16 cellular contexts compared by ENCODE assay signal in the genomic region with DNA sequence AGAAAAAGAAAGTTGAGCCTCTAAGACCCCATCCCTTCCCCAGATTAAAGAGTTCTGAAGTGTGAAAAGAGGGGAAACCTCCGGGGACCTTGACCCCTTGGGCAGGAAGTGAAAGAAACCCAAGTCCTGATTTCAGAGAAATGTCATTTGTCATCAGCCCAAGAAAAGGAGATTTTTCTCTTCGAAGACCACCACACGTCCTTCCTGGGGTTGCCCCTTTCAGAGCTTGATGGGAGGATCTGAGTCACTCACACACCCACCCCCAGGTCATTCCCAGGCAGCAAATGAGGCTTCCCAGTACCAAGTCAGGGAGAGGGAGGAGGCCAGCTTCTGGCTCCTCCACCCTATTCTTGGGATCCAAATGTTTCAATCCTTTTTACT. TPM values are rescaled to one million over a fixed set of nuclear protein-coding genes. Genes with fewer than 3 reads are reported as not detected.
DNase-seq lines count a peak whose midpoint lies in the region; ATAC-seq, FAIRE-seq and TF ChIP-seq lines count a peak whose summit lies in the region.
"Had no signal": no experiment of that assay in that cellular context is flagged by ENCODE, and none has a peak within 500 bp of the region (broad histone marks: within the 10 kb centered on the region; RNA-seq: fewer than 3 reads in every experiment).

No MANE protein-coding gene starts in this region.

- intact Hi-C loops in GM12878 (cut with micrococcal nuclease; ENCODE audit: unreplicated experiment), result loop anchor here (5.0 kb wide), 1 partner anchor 190 kb away; a partner anchor contains a TSS
- intact Hi-C loops in colonic mucosa (cut with DNase I), result loop anchor here (5.0 kb wide), 1 partner anchor 165 kb away; a partner anchor contains a TSS
- intact Hi-C loops in breast epithelium (cut with DNase I; ENCODE audit: low total_unique reads), result no loop called here

- H2AFZ ChIP-seq in GM12878 (ENCODE audit: control insufficient read depth, low read depth, low read length), result peak overlapping the region; percentile 8

- H3K4me3 Mint-ChIP-seq in activated CD4-positive, alpha-beta memory T cell treated with anti-CD3 and anti-CD28 coated beads, Interleukin-2, amount 10 ng/mL, durations not matched to agents 7 days and 5 days, result peak overlapping the region; percentile 92
- peak overlapping the region; percentile 99 for H3K4me3 Mint-ChIP-seq in stimulated activated effector memory CD8-positive, alpha-beta T cell treated with anti-CD3 and anti-CD28 coated beads, Interleukin-12 subunit alpha, Interleukin-12 subunit beta, amount 100 ng/mL, for 72 hours

- peaks cover 33% of the 10 kb centered on the region for H3K36me3 Mint-ChIP-seq in activated CD4-positive, alpha-beta memory T cell treated with anti-CD3 and anti-CD28 coated beads, Interleukin-2, amount 10 ng/mL, durations not matched to agents 7 days and 5 days (ENCODE audit: low read depth)
- H3K36me3 Mint-ChIP-seq in stimulated activated effector memory CD8-positive, alpha-beta T cell treated with anti-CD3 and anti-CD28 coated beads, Interleukin-12 subunit alpha, Interleukin-12 subunit beta, amount 100 ng/mL, for 72 hours, result peaks cover 73% of the 10 kb centered on the region

- RAD21 ChIA-PET in GM12878 (lab: Charles Lee; ENCODE audit: unreplicated experiment), result interaction anchor here (0.5 to 6.3 kb wide), 8 partner anchors 13 to 217 kb away, joined by 3 to 430 read pairs (median 6); a partner anchor contains a TSS

- peak; percentile 81 for DNase-seq in activated effector memory CD4-positive, alpha-beta T cell treated with anti-CD3 and anti-CD28 coated beads, Interleukin-2, amount 50 U/mL, for 16 hours
- DNase-seq in activated effector memory CD4-positive, alpha-beta T cell treated with Interleukin-2 at 50 U/mL for 16 hours, result no peak
- DNase-seq in activated CD4-positive, alpha-beta memory T cell treated with anti-CD3 and anti-CD28 coated beads, Interleukin-2, amount 10 ng/mL, durations not matched to agents 7 days and 5 days, result peak; percentile 58
- DNase-seq in GM12878 (ENCODE audit: low read depth, low spot score) (no peak), colonic mucosa (no peak), breast epithelium (ENCODE audit: low spot score in 2 of 2) (no peak), AG20443 (ENCODE audit: low spot score) (no peak)
- peak; percentile 55 to 88 for DNase-seq in stimulated activated effector memory CD8-positive, alpha-beta T cell treated with anti-CD3 and anti-CD28 coated beads, Interleukin-12 subunit alpha, Interleukin-12 subunit beta, amount 100 ng/mL, for 72 hours (ENCODE audit: low spot score in 2 of 2)
- DNase-seq: DMS79, sigmoid colon had no signal

- POLR2A ChIA-PET in activated CD4-positive, alpha-beta memory T cell treated with anti-CD3 and anti-CD28 coated beads, Interleukin-2, amount 10 ng/mL, durations not matched to agents 7 days and 5 days (lab: Charles Lee), result interaction anchor here (0.7 to 6.8 kb wide), 18 partner anchors 9 to 218 kb away, joined by 3 to 160 read pairs (median 5); a partner anchor contains a TSS
- POLR2A ChIA-PET in GM12878 (lab: Charles Lee), result interaction anchor here (0.6 to 12.1 kb wide), 10 partner anchors 13 to 244 kb away, joined by 3 to 516 read pairs (median 4); a partner anchor contains a TSS

- TF ChIP-seq POLR2A in GM12878 (IDR thresholded peaks at IDR 0.05; ENCODE audit: low read depth, low read length) (no peak), breast epithelium (IDR thresholded peaks at IDR 0.05) (no peak)

- TF ChIP-seq EP300 in GM12878 (IDR thresholded peaks at IDR 0.05; ENCODE audit: borderline replicate concordance in 1 of 2, control insufficient read depth in 1 of 2, low read depth in 2 of 2, low read length in 2 of 2), result no peak

- in situ Hi-C loops in GM12878 (cut with MboI), result no loop called here

- H3K9me3 ChIP-seq in GM12878 (replicated peaks; ENCODE audit: control insufficient read depth, insufficient read depth, low read length) (no peaks in the 10 kb centered on the region), colonic mucosa (no peaks in the 10 kb centered on the region), breast epithelium (no peaks in the 10 kb centered on the region)
- H3K9me3 ChIP-seq: neutrophil, sigmoid colon had no signal

- no peak; the same call in 1 of the 3 replicates for ATAC-seq in GM12878
- ATAC-seq in stimulated activated effector memory CD8-positive, alpha-beta T cell treated with anti-CD3 and anti-CD28 coated beads, Interleukin-12 subunit alpha, Interleukin-12 subunit beta, amount 100 ng/mL, for 72 hours, result peak; percentile 1

- peaks cover 43% of the 10 kb centered on the region for H3K4me1 ChIP-seq in GM12878 (ENCODE audit: control insufficient read depth, insufficient read depth, low read length)
- peaks cover 9% of the 10 kb centered on the region for H3K4me1 ChIP-seq in colonic mucosa
- H3K4me1 ChIP-seq in breast epithelium, result peaks cover 8% of the 10 kb centered on the region in 2 donors

- no peak for FAIRE-seq in GM12878 (lab: Jason Lieb, UNC)
- FAIRE-seq: astrocyte had no signal

- H3K27ac ChIP-seq in GM12878 (ENCODE audit: control insufficient read depth, insufficient read depth), result peak overlapping the region; percentile 95
- no peak overlapping the region for H3K27ac ChIP-seq in colonic mucosa
- H3K27ac ChIP-seq in breast epithelium, result no peak overlapping the region
- H3K27ac ChIP-seq: neutrophil, sigmoid colon, SK-N-MC had no signal

- no peaks in the 10 kb centered on the region for H3K9me3 Mint-ChIP-seq in activated CD4-positive, alpha-beta memory T cell treated with anti-CD3 and anti-CD28 coated beads, Interleukin-2, amount 10 ng/mL, durations not matched to agents 7 days and 5 days
- H3K9me3 Mint-ChIP-seq in stimulated activated effector memory CD8-positive, alpha-beta T cell treated with anti-CD3 and anti-CD28 coated beads, Interleukin-12 subunit alpha, Interleukin-12 subunit beta, amount 100 ng/mL, for 72 hours, result no peaks in the 10 kb centered on the region

- SMC1A ChIA-PET in GM12878 (lab: Charles Lee; ENCODE audit: uncharacterized antibody, unreplicated experiment), result interaction anchor here (0.7 to 6.3 kb wide), 6 partner anchors 14 to 217 kb away, joined by 4 to 375 read pairs (median 5); a partner anchor contains a TSS

- CTCF ChIA-PET in activated CD4-positive, alpha-beta memory T cell treated with anti-CD3 and anti-CD28 coated beads, Interleukin-2, amount 10 ng/mL, durations not matched to agents 7 days and 5 days (lab: Charles Lee), result interaction anchor here (1.2 to 10.3 kb wide), 7 partner anchors 10 to 219 kb away, joined by 3 to 131 read pairs (median 8); a partner anchor contains a TSS
- CTCF ChIA-PET in GM12878 (lab: Yijun Ruan, JAX), result interaction anchor here (2.2 to 7.3 kb wide), 5 partner anchors 11 to 196 kb away, joined by 5 to 271 read pairs (median 16); a partner anchor contains a TSS

- H3K27me3 ChIP-seq in GM12878 (replicated peaks in 1 of 2; ENCODE audit: control insufficient read depth in 2 of 2, insufficient read depth in 2 of 2, low read length in 1 of 2) (no peaks in the 10 kb centered on the region), colonic mucosa (no peaks in the 10 kb centered on the region), breast epithelium (no peaks in the 10 kb centered on the region)
- H3K27me3 ChIP-seq: sigmoid colon had no signal

- H3K9ac ChIP-seq in GM12878 (ENCODE audit: control insufficient read depth, insufficient read depth, low read length), result peak overlapping the region; percentile 57
- H3K9ac ChIP-seq in colonic mucosa (ENCODE audit: low read depth in 2 of 2, low read length in 2 of 2), result no peak overlapping the region

- H3K4me3 ChIP-seq in GM12878 (peak overlapping the region; percentile 82), colonic mucosa (no peak overlapping the region), breast epithelium (no peak overlapping the region)
- H3K4me3 ChIP-seq: sigmoid colon, SK-N-MC had no signal

- peaks cover 69% of the 10 kb centered on the region for H3K4me1 Mint-ChIP-seq in activated CD4-positive, alpha-beta memory T cell treated with anti-CD3 and anti-CD28 coated beads, Interleukin-2, amount 10 ng/mL, durations not matched to agents 7 days and 5 days
- H3K4me1 Mint-ChIP-seq in stimulated activated effector memory CD8-positive, alpha-beta T cell treated with anti-CD3 and anti-CD28 coated beads, Interleukin-12 subunit alpha, Interleukin-12 subunit beta, amount 100 ng/mL, for 72 hours, result peaks cover 56% of the 10 kb centered on the region

- WGBS in GM12878 (ENCODE audit: insufficient coverage, insufficient replicate concordance, low lambda C conversion rate, missing lambda C conversion rate), result 3% methylated on average over 3 of the region's 3 CpGs

- peak overlapping the region; percentile 99 for H3K27ac Mint-ChIP-seq in activated CD4-positive, alpha-beta memory T cell treated with anti-CD3 and anti-CD28 coated beads, Interleukin-2, amount 10 ng/mL, durations not matched to agents 7 days and 5 days
- peak overlapping the region; percentile 99 for H3K27ac Mint-ChIP-seq in stimulated activated effector memory CD8-positive, alpha-beta T cell treated with anti-CD3 and anti-CD28 coated beads, Interleukin-12 subunit alpha, Interleukin-12 subunit beta, amount 100 ng/mL, for 72 hours

- no peaks in the 10 kb centered on the region; a peak in 1 of 4 replicates for H3K36me3 ChIP-seq in GM12878 (ENCODE audit: control insufficient read depth in 2 of 2, insufficient read depth in 2 of 2, low read length in 1 of 2)
- no peaks in the 10 kb centered on the region for H3K36me3 ChIP-seq in colonic mucosa
- H3K36me3 ChIP-seq in breast epithelium, result no peaks in the 10 kb centered on the region
- H3K36me3 ChIP-seq: neutrophil, sigmoid colon had no signal

- TF ChIP-seq CTCF in GM12878 (IDR thresholded peaks at IDR 0.05 in 2 of 3, conservative IDR thresholded peaks at IDR 0.05 in 1 of 3; ENCODE audit: control insufficient read depth in 2 of 3, extremely low read depth in 1 of 3, insufficient read depth in 1 of 3, low read depth in 3 of 3, low read length in 3 of 3), result no peak
- TF ChIP-seq CTCF in colonic mucosa (IDR thresholded peaks at IDR 0.05), result no peak
- no peak for TF ChIP-seq CTCF in breast epithelium (IDR thresholded peaks at IDR 0.05)

- no peaks in the 10 kb centered on the region for H3K27me3 Mint-ChIP-seq in activated CD4-positive, alpha-beta memory T cell treated with anti-CD3 and anti-CD28 coated beads, Interleukin-2, amount 10 ng/mL, durations not matched to agents 7 days and 5 days

- H4K20me1 ChIP-seq in GM12878 (ENCODE audit: control insufficient read depth, insufficient read depth), result no peaks in the 10 kb centered on the region

- peaks cover 49% of the 10 kb centered on the region for H3K79me2 ChIP-seq in GM12878 (ENCODE audit: control insufficient read depth, insufficient read depth, low read length)

- TF ChIP-seq RAD21 in GM12878 (IDR thresholded peaks at IDR 0.05; ENCODE audit: insufficient read depth, low read depth, low read length), result no peak

- BruUV-seq in GM12878 (replicated peaks; lab: Mats Ljungman, UMichigan), result TSS peak; percentile 78

- peak overlapping the region; percentile 99 for H3K4me2 ChIP-seq in GM12878 (ENCODE audit: control insufficient read depth, insufficient read depth)

RNA-seq across cellular contexts. Expression of a gene that starts 5.3 kb away (rescaled TPM):
- total RNA-seq in activated CD4-positive, alpha-beta memory T cell treated with anti-CD3 and anti-CD28 coated beads, Interleukin-2, amount 10 ng/mL, durations not matched to agents 7 days and 5 days, result 10 to 100 TPM; 57.3 to 57.5 TPM
- 27.0 and 31.3 TPM in 2 replicates for total RNA-seq in GM12878 (2013; cell fraction: nucleolus; rRNA removed)
- total RNA-seq in GM12878 (2014; rRNA removed), result 5.3 and 7.8 TPM in 2 replicates
- 3.8 and 3.9 TPM in 2 replicates for total RNA-seq in GM12878 (2014; rRNA removed; fragmentation: Illumina TruSeq; extraction: Trizol)
- 35.3 and 35.6 TPM in 2 replicates for total RNA-seq in GM12878 (2021)
- 15.0 TPM for polyA plus RNA-seq in GM12878 (2011; ENCODE audit: low read depth)
- 6.8 and 14.9 TPM in 2 replicates for polyA plus RNA-seq in GM12878 (2011; rRNA removed)
- 19.6 and 23.0 TPM in 2 replicates for polyA plus RNA-seq in GM12878 (2011; cell fraction: cytosol; rRNA removed)
- 112 and 185 TPM in 2 replicates for polyA plus RNA-seq in GM12878 (2011; cell fraction: nucleus; rRNA removed)
- 29.0 and 37.1 TPM in 2 replicates for polyA plus RNA-seq in GM12878 (2012)
- polyA plus RNA-seq in GM12878 (2014; fragmentation: Illumina TruSeq; extraction: Trizol), result 7.6 and 14.7 TPM in 2 replicates
- polyA plus RNA-seq in GM12878 (2014; fragmentation: Nextera tagmentation; extraction: Ambion mirVana), result under 1 TPM; 0.71 to 0.91 TPM
- polyA plus RNA-seq in GM12878 (2014; rRNA removed), result 21.9 and 23.0 TPM in 2 replicates
- polyA plus RNA-seq in GM12878 (2016; fragmentation: Nextera tagmentation; extraction: Ambion mirVana), result 1 to 10 TPM; 4.0 to 4.1 TPM
- polyA minus RNA-seq in GM12878 (2011; rRNA and poly(A)+ RNA removed), result 8.0 and 8.4 TPM in 2 replicates
- 6.1 and 10.9 TPM in 2 replicates for polyA minus RNA-seq in GM12878 (2011; cell fraction: cytosol; rRNA and poly(A)+ RNA removed)
- 10.0 and 17.1 TPM in 2 replicates for polyA minus RNA-seq in GM12878 (2011; cell fraction: nucleus; rRNA and poly(A)+ RNA removed)
- 10 to 100 TPM; 32.1 to 46.9 TPM for total RNA-seq in colonic mucosa
- total RNA-seq in breast epithelium, result 10 to 100 TPM; 14.2 to 16.2 (median 16.1) TPM

RNA-seq across cellular contexts. Expression of a gene that starts 8.2 kb away (rescaled TPM):
- 10 to 100 TPM; 94.8 to 96.2 TPM for total RNA-seq in activated CD4-positive, alpha-beta memory T cell treated with anti-CD3 and anti-CD28 coated beads, Interleukin-2, amount 10 ng/mL, durations not matched to agents 7 days and 5 days
- total RNA-seq in GM12878 (2013; cell fraction: nucleolus; rRNA removed), result 41.3 and 46.9 TPM in 2 replicates
- total RNA-seq in GM12878 (2014; rRNA removed) (11.0 and 13.9 TPM in 2 replicates), GM12878 (2014; rRNA removed; fragmentation: Illumina TruSeq; extraction: Trizol) (11.0 and 11.4 TPM in 2 replicates), GM12878 (2021) (45.6 and 46.7 TPM in 2 replicates), colonic mucosa (under 1 TPM in 1 of 2 donors, not detected in 1; 0.32 TPM), breast epithelium (under 1 TPM in 1 of 3 donors, not detected in 2; 0.33 TPM)
- 7.2 TPM for polyA plus RNA-seq in GM12878 (2011; ENCODE audit: low read depth)
- polyA plus RNA-seq in GM12878 (2011; rRNA removed) (10.2 and 18.2 TPM in 2 replicates), GM12878 (2014; fragmentation: Illumina TruSeq; extraction: Trizol) (6.2 and 13.2 TPM in 2 replicates), GM12878 (2014; fragmentation: Nextera tagmentation; extraction: Ambion mirVana) (1 to 10 TPM; 1.0 to 3.6 TPM), GM12878 (2014; rRNA removed) (34.7 and 36.7 TPM in 2 replicates), GM12878 (2016; fragmentation: Nextera tagmentation; extraction: Ambion mirVana) (10 to 100 TPM; 32.4 to 36.4 TPM)
- polyA plus RNA-seq in GM12878 (2011; cell fraction: cytosol; rRNA removed), result 15.1 and 26.3 TPM in 2 replicates
- 78.5 and 107 TPM in 2 replicates for polyA plus RNA-seq in GM12878 (2011; cell fraction: nucleus; rRNA removed)
- polyA plus RNA-seq in GM12878 (2012), result 22.0 and 36.4 TPM in 2 replicates
- polyA minus RNA-seq in GM12878 (2011; rRNA and poly(A)+ RNA removed), result 6.7 and 12.7 TPM in 2 replicates
- 8.8 and 10.2 TPM in 2 replicates for polyA minus RNA-seq in GM12878 (2011; cell fraction: cytosol; rRNA and poly(A)+ RNA removed)
- 17.0 and 21.9 TPM in 2 replicates for polyA minus RNA-seq in GM12878 (2011; cell fraction: nucleus; rRNA and poly(A)+ RNA removed)
- total RNA-seq: astrocyte, dermis microvascular lymphatic vessel endothelial cell, liver, sigmoid colon, urinary bladder had no signal

RNA-seq across cellular contexts. Expression of a gene that starts 29.7 kb away (rescaled TPM):
- total RNA-seq in activated CD4-positive, alpha-beta memory T cell treated with anti-CD3 and anti-CD28 coated beads, Interleukin-2, amount 10 ng/mL, durations not matched to agents 7 days and 5 days, result 10 to 100 TPM; 78.9 to 90.5 TPM
- total RNA-seq in GM12878 (2013; cell fraction: nucleolus; rRNA removed), result 16.2 and 19.9 TPM in 2 replicates
- total RNA-seq in GM12878 (2014; rRNA removed), result 27.2 and 28.7 TPM in 2 replicates
- total RNA-seq in GM12878 (2014; rRNA removed; fragmentation: Illumina TruSeq; extraction: Trizol), result 8.3 and 9.1 TPM in 2 replicates
- 35.3 and 41.7 TPM in 2 replicates for total RNA-seq in GM12878 (2021)
- 11.1 TPM for polyA plus RNA-seq in GM12878 (2011; ENCODE audit: low read depth)
- 10.1 and 22.4 TPM in 2 replicates for polyA plus RNA-seq in GM12878 (2011; rRNA removed)
- polyA plus RNA-seq in GM12878 (2011; cell fraction: cytosol; rRNA removed), result 46.7 and 55.5 TPM in 2 replicates
- 75.6 and 89.2 TPM in 2 replicates for polyA plus RNA-seq in GM12878 (2011; cell fraction: nucleus; rRNA removed)
- 30.0 and 41.7 TPM in 2 replicates for polyA plus RNA-seq in GM12878 (2012)
- 5.9 and 8.7 TPM in 2 replicates for polyA plus RNA-seq in GM12878 (2014; fragmentation: Illumina TruSeq; extraction: Trizol)
- polyA plus RNA-seq in GM12878 (2014; fragmentation: Nextera tagmentation; extraction: Ambion mirVana), result 10 to 100 TPM in 1 of 2 experiments, 1 to 10 TPM in 1; 2.5 to 11.9 TPM
- polyA plus RNA-seq in GM12878 (2014; rRNA removed), result 39.9 and 47.9 TPM in 2 replicates
- 10 to 100 TPM; 36.4 to 36.8 TPM for polyA plus RNA-seq in GM12878 (2016; fragmentation: Nextera tagmentation; extraction: Ambion mirVana)
- polyA minus RNA-seq in GM12878 (2011; rRNA and poly(A)+ RNA removed), result 7.2 and 17.9 TPM in 2 replicates
- polyA minus RNA-seq in GM12878 (2011; cell fraction: cytosol; rRNA and poly(A)+ RNA removed), result 9.4 and 12.4 TPM in 2 replicates
- 11.1 and 12.0 TPM in 2 replicates for polyA minus RNA-seq in GM12878 (2011; cell fraction: nucleus; rRNA and poly(A)+ RNA removed)
- total RNA-seq in colonic mucosa, result 1 to 10 TPM; 5.4 to 6.9 TPM
- 10 to 100 TPM in 2 of 3 donors, 1 to 10 TPM in 1; 8.8 to 16.1 (median 14.1) TPM for total RNA-seq in breast epithelium

RNA-seq across cellular contexts. Expression of a gene that starts 32.7 kb away (rescaled TPM):
- total RNA-seq in activated CD4-positive, alpha-beta memory T cell treated with anti-CD3 and anti-CD28 coated beads, Interleukin-2, amount 10 ng/mL, durations not matched to agents 7 days and 5 days, result 10 to 100 TPM; 35.5 to 36.2 TPM
- 13.8 and 17.3 TPM in 2 replicates for total RNA-seq in GM12878 (2013; cell fraction: nucleolus; rRNA removed)
- total RNA-seq in GM12878 (2014; rRNA removed) (9.4 and 14.0 TPM in 2 replicates), GM12878 (2014; rRNA removed; fragmentation: Illumina TruSeq; extraction: Trizol) (7.9 and 9.3 TPM in 2 replicates), GM12878 (2021) (13.0 and 16.4 TPM in 2 replicates), colonic mucosa (10 to 100 TPM; 14.9 to 18.7 TPM), breast epithelium (10 to 100 TPM; 15.7 to 37.5 (median 19.5) TPM)
- 14.2 TPM for polyA plus RNA-seq in GM12878 (2011; ENCODE audit: low read depth)
- polyA plus RNA-seq in GM12878 (2011; rRNA removed) (11.8 and 16.2 TPM in 2 replicates), GM12878 (2014; fragmentation: Illumina TruSeq; extraction: Trizol) (9.6 and 13.4 TPM in 2 replicates), GM12878 (2014; fragmentation: Nextera tagmentation; extraction: Ambion mirVana) (10 to 100 TPM in 1 of 2 experiments, 1 to 10 TPM in 1; 9.6 to 13.7 TPM), GM12878 (2014; rRNA removed) (21.6 and 22.1 TPM in 2 replicates), GM12878 (2016; fragmentation: Nextera tagmentation; extraction: Ambion mirVana) (10 to 100 TPM; 17.1 to 17.4 TPM)
- polyA plus RNA-seq in GM12878 (2011; cell fraction: cytosol; rRNA removed), result 20.8 and 27.3 TPM in 2 replicates
- 93.8 and 102 TPM in 2 replicates for polyA plus RNA-seq in GM12878 (2011; cell fraction: nucleus; rRNA removed)
- polyA plus RNA-seq in GM12878 (2012), result 18.6 and 26.0 TPM in 2 replicates
- polyA minus RNA-seq in GM12878 (2011; rRNA and poly(A)+ RNA removed), result 12.8 and 16.6 TPM in 2 replicates
- polyA minus RNA-seq in GM12878 (2011; cell fraction: cytosol; rRNA and poly(A)+ RNA removed), result 8.8 and 10.0 TPM in 2 replicates
- polyA minus RNA-seq in GM12878 (2011; cell fraction: nucleus; rRNA and poly(A)+ RNA removed), result 14.4 and 23.5 TPM in 2 replicates

RNA-seq across cellular contexts. Expression of a gene that starts 32.9 kb away (rescaled TPM):
- total RNA-seq in activated CD4-positive, alpha-beta memory T cell treated with anti-CD3 and anti-CD28 coated beads, Interleukin-2, amount 10 ng/mL, durations not matched to agents 7 days and 5 days, result 10 to 100 TPM; 48.1 to 51.3 TPM
- 2.8 and 4.2 TPM in 2 replicates for total RNA-seq in GM12878 (2013; cell fraction: nucleolus; rRNA removed)
- total RNA-seq in GM12878 (2014; rRNA removed) (37.8 and 39.4 TPM in 2 replicates), GM12878 (2014; rRNA removed; fragmentation: Illumina TruSeq; extraction: Trizol) (34.3 and 34.7 TPM in 2 replicates), GM12878 (2021) (35.6 and 42.9 TPM in 2 replicates), colonic mucosa (10 to 100 TPM; 73.8 to 87.4 TPM), breast epithelium (10 to 100 TPM; 37.4 to 54.1 (median 54.0) TPM)
- polyA plus RNA-seq in GM12878 (2011; ENCODE audit: low read depth), result 6.0 TPM
- polyA plus RNA-seq in GM12878 (2011; rRNA removed) (10.5 and 14.4 TPM in 2 replicates), GM12878 (2014; fragmentation: Illumina TruSeq; extraction: Trizol) (29.9 and 35.1 TPM in 2 replicates), GM12878 (2014; fragmentation: Nextera tagmentation; extraction: Ambion mirVana) (100 to 1,000 TPM; 143 to 178 TPM), GM12878 (2014; rRNA removed) (32.3 and 44.0 TPM in 2 replicates), GM12878 (2016; fragmentation: Nextera tagmentation; extraction: Ambion mirVana) (10 to 100 TPM; 62.6 to 66.7 TPM)
- polyA plus RNA-seq in GM12878 (2011; cell fraction: cytosol; rRNA removed), result 23.6 and 28.8 TPM in 2 replicates
- polyA plus RNA-seq in GM12878 (2011; cell fraction: nucleus; rRNA removed), result 14.0 and 17.6 TPM in 2 replicates
- 35.0 and 36.0 TPM in 2 replicates for polyA plus RNA-seq in GM12878 (2012)
- polyA minus RNA-seq in GM12878 (2011; rRNA and poly(A)+ RNA removed), result 9.1 and 21.3 TPM in 2 replicates
- polyA minus RNA-seq in GM12878 (2011; cell fraction: cytosol; rRNA and poly(A)+ RNA removed), result 4.5 and 4.8 TPM in 2 replicates
- 3.5 and 3.9 TPM in 2 replicates for polyA minus RNA-seq in GM12878 (2011; cell fraction: nucleus; rRNA and poly(A)+ RNA removed)

Comparison
In these comparisons a context has a peak if more than half of its experiments do, and no peak if none do; other contexts are left out.
1. DNase-seq: peak in activated effector memory CD4-positive, alpha-beta T cell treated with anti-CD3 and anti-CD28 coated beads, Interleukin-2, amount 50 U/mL, for 16 hours (single experiment), activated CD4-positive, alpha-beta memory T cell treated with anti-CD3 and anti-CD28 coated beads, Interleukin-2, amount 10 ng/mL, durations not matched to agents 7 days and 5 days (single experiment) and stimulated activated effector memory CD8-positive, alpha-beta T cell treated with anti-CD3 and anti-CD28 coated beads, Interleukin-12 subunit alpha, Interleukin-12 subunit beta, amount 100 ng/mL, for 72 hours (2 of 2); none in activated effector memory CD4-positive, alpha-beta T cell treated with Interleukin-2 at 50 U/mL for 16 hours (single experiment), GM12878 (single experiment), colonic mucosa (single experiment), breast epithelium (0 of 2) and AG20443 (single experiment).
2. RNA of a gene that starts 8.2 kb away (total RNA-seq): 94.8 to 96.2 TPM in activated CD4-positive, alpha-beta memory T cell treated with anti-CD3 and anti-CD28 coated beads, Interleukin-2, amount 10 ng/mL, durations not matched to agents 7 days and 5 days and 11.0 to 46.9 TPM in GM12878; 0.32 TPM in colonic mucosa and 0.33 TPM in breast epithelium; every median in the first group is over 4 times any median in the second.